In the genomic region with DNA sequence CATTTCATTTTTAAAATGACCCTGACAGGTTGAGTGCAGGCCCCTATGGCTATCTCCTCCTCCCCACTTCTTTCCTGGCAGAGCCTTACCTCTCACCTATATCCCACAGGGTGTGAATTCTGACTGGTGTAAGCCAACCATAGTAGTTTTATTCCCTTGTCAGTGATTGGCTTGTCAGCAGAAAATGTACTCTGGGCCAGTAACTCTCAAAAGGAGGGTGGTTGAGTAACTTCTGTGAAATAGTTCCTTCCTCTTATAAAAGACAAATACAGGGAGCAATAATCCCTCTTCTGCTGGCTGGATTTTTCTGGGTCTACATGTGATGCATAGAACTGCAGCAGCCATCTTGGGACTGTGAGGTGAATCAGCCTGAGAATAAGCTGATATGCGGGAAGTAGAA, we compare ENCODE assay signal across 13 cellular contexts.
DNase-seq lines count a peak whose midpoint lies in the region; ATAC-seq and TF ChIP-seq lines count a peak whose summit lies in the region.
"Had no signal": no experiment of that assay in that cellular context is flagged by ENCODE, and none has a peak within 500 bp of the region (broad histone marks: within the 10 kb centered on the region; RNA-seq: fewer than 3 reads in every experiment).

No MANE protein-coding gene starts in this region.

- peaks cover 28% of the 10 kb centered on the region for H3K36me3 Mint-ChIP-seq in HFFc6 (ENCODE audit: low read depth)
- H3K36me3 Mint-ChIP-seq: stimulated activated memory B cell treated with anti-CD40 and anti-IgM and Interleukin-4, amounts not matched to agents 10 μg/mL and 1 μg/mL and 100 μg/mL, for 72 hours had no signal

- TF ChIP-seq CTCF in HFFc6 (IDR thresholded peaks at IDR 0.05) (no peak), left lung (IDR thresholded peaks at IDR 0.05) (no peak)

- H2AFZ ChIP-seq in ACC112 (ENCODE audit: low read length, unreplicated experiment), result no peak overlapping the region

- no peaks in the 10 kb centered on the region for H3K27me3 Mint-ChIP-seq in HFFc6 (ENCODE audit: insufficient read depth)
- H3K27me3 Mint-ChIP-seq: activated CD4-positive, alpha-beta memory T cell treated with anti-CD3 and anti-CD28 coated beads for 36 hours; stimulated activated memory B cell treated with anti-CD40 and anti-IgM and Interleukin-4, amounts not matched to agents 10 μg/mL and 1 μg/mL and 100 μg/mL, for 72 hours had no signal

- peak overlapping the region; percentile 57 for H3K4me3 Mint-ChIP-seq in HFFc6
- H3K4me3 Mint-ChIP-seq: activated CD4-positive, alpha-beta memory T cell treated with anti-CD3 and anti-CD28 coated beads for 36 hours; activated T-helper 1 cell treated with anti-CD3 and anti-CD28 coated beads, Interleukin-12 subunit alpha, Interleukin-12 subunit beta, Interleukin-2, Interleukin-4 antibody, amounts not matched to agents 30 ng/mL and 10 ng/mL and 1 ng/mL, durations not matched to agents 14 hours and 24 hours and 36 hours; stimulated activated memory B cell treated with anti-CD40 and anti-IgM and Interleukin-4, amounts not matched to agents 10 μg/mL and 1 μg/mL and 100 μg/mL, for 72 hours had no signal

- H3K9me3 ChIP-seq in adipocyte (ENCODE audit: control insufficient read depth, low read length) (no peaks in the 10 kb centered on the region), left lung (no peaks in the 10 kb centered on the region)
- H3K9me3 ChIP-seq: transverse colon had no signal

- H3K9ac ChIP-seq in adipocyte (ENCODE audit: low read length), result peak overlapping the region; percentile 66

- H3K4me1 ChIP-seq in ACC112 (ENCODE audit: control insufficient read depth, insufficient read depth, low read length, unreplicated experiment) (peaks cover 30% of the 10 kb centered on the region), adipocyte (ENCODE audit: control insufficient read depth, insufficient read depth, low read length) (peaks cover 37% of the 10 kb centered on the region), left lung (peaks cover 0 to 11% of the 10 kb centered on the region in 2 donors)

- H3K36me3 ChIP-seq in ACC112 (ENCODE audit: insufficient read depth, low read length) (peaks cover 40% of the 10 kb centered on the region), adipocyte (ENCODE audit: control insufficient read depth, insufficient read depth, low read length, severe bottlenecking) (peaks cover 52% of the 10 kb centered on the region), left lung (peaks cover 0 to 41% of the 10 kb centered on the region in 2 donors)

- peak overlapping the region; percentile 59 for H3K27ac ChIP-seq in ACC112 (ENCODE audit: low read depth, low read length)
- H3K27ac ChIP-seq in left lung, result no peak overlapping the region

- intact Hi-C loops in left lung (cut with DNase I), result no loop called here

- peak overlapping the region; percentile 6; the same call in 1 of the 2 replicates for H3K4me3 ChIP-seq in ACC112 (ENCODE audit: low read depth, low read length)
- H3K4me3 ChIP-seq in adipocyte (ENCODE audit: low read length), result peak overlapping the region; percentile 9
- no peak overlapping the region for H3K4me3 ChIP-seq in left lung
- H3K4me3 ChIP-seq: transverse colon had no signal

- H3K4me1 Mint-ChIP-seq in HFFc6 (ENCODE audit: low read depth), result peaks cover 43% of the 10 kb centered on the region
- H3K4me1 Mint-ChIP-seq: stimulated activated memory B cell treated with anti-CD40 and anti-IgM and Interleukin-4, amounts not matched to agents 10 μg/mL and 1 μg/mL and 100 μg/mL, for 72 hours had no signal

- ATAC-seq in left lung (peak; percentile 73), GM21367 (IDR thresholded peaks at IDR 0.05; ENCODE audit: unreplicated experiment) (no peak)
- ATAC-seq: stimulated activated memory B cell treated with anti-CD40 and anti-IgM and Interleukin-4, amounts not matched to agents 10 μg/mL and 1 μg/mL and 100 μg/mL, for 72 hours had no signal

- H3K27me3 ChIP-seq in ACC112 (ENCODE audit: insufficient read depth, low read length), result no peaks in the 10 kb centered on the region
- no peaks in the 10 kb centered on the region for H3K27me3 ChIP-seq in adipocyte (replicated peaks; ENCODE audit: control insufficient read depth, insufficient read depth, low read length)
- H3K27me3 ChIP-seq in left lung, result no peaks in the 10 kb centered on the region
- H3K27me3 ChIP-seq: transverse colon had no signal

- no peak for DNase-seq in HFFc6
- DNase-seq in adipocyte (ENCODE audit: low read depth), result peak; percentile 40
- no peak for DNase-seq in left lung
- DNase-seq in activated CD4-positive, alpha-beta T cell treated with anti-CD3 and anti-CD28 coated beads for 1 hour, result no peak
- DNase-seq in NK-92 treated with Interleukin-12 subunit alpha and Interleukin-12 subunit beta, amount 100 ng/mL, for 24 hours (lab: John Stamatoyannopoulos, UW), result no peak
- no peak for DNase-seq in activated T-cell treated with anti-CD3 and anti-CD28 coated beads, Interleukin-2, amount 50 U/mL, for 48 hours
- DNase-seq: activated CD4-positive, alpha-beta memory T cell treated with anti-CD3 and anti-CD28 coated beads for 36 hours; amygdala; transverse colon had no signal

- peak overlapping the region; percentile 77 for H3K27ac Mint-ChIP-seq in HFFc6
- H3K27ac Mint-ChIP-seq: activated CD4-positive, alpha-beta memory T cell treated with anti-CD3 and anti-CD28 coated beads for 36 hours; activated T-helper 1 cell treated with anti-CD3 and anti-CD28 coated beads, Interleukin-12 subunit alpha, Interleukin-12 subunit beta, Interleukin-2, Interleukin-4 antibody, amounts not matched to agents 30 ng/mL and 10 ng/mL and 1 ng/mL, durations not matched to agents 14 hours and 24 hours and 36 hours; stimulated activated memory B cell treated with anti-CD40 and anti-IgM and Interleukin-4, amounts not matched to agents 10 μg/mL and 1 μg/mL and 100 μg/mL, for 72 hours had no signal

- no peaks in the 10 kb centered on the region for H3K9me3 Mint-ChIP-seq in HFFc6
- H3K9me3 Mint-ChIP-seq: activated CD4-positive, alpha-beta memory T cell treated with anti-CD3 and anti-CD28 coated beads for 36 hours; activated T-helper 1 cell treated with anti-CD3 and anti-CD28 coated beads, Interleukin-12 subunit alpha, Interleukin-12 subunit beta, Interleukin-2, Interleukin-4 antibody, amounts not matched to agents 30 ng/mL and 10 ng/mL and 1 ng/mL, durations not matched to agents 14 hours and 24 hours and 36 hours; stimulated activated memory B cell treated with anti-CD40 and anti-IgM and Interleukin-4, amounts not matched to agents 10 μg/mL and 1 μg/mL and 100 μg/mL, for 72 hours had no signal

- peaks cover 4% of the 10 kb centered on the region for H3K79me2 ChIP-seq in ACC112 (ENCODE audit: control insufficient read depth, insufficient read depth, low read length, unreplicated experiment)

Comparison
In these comparisons a context has a peak if more than half of its experiments do, and no peak if none do; other contexts are left out.
1. H3K4me3 ChIP-seq: peak in ACC112 (single experiment) and adipocyte (single experiment); none in left lung (0 of 2).